In the genomic region with DNA sequence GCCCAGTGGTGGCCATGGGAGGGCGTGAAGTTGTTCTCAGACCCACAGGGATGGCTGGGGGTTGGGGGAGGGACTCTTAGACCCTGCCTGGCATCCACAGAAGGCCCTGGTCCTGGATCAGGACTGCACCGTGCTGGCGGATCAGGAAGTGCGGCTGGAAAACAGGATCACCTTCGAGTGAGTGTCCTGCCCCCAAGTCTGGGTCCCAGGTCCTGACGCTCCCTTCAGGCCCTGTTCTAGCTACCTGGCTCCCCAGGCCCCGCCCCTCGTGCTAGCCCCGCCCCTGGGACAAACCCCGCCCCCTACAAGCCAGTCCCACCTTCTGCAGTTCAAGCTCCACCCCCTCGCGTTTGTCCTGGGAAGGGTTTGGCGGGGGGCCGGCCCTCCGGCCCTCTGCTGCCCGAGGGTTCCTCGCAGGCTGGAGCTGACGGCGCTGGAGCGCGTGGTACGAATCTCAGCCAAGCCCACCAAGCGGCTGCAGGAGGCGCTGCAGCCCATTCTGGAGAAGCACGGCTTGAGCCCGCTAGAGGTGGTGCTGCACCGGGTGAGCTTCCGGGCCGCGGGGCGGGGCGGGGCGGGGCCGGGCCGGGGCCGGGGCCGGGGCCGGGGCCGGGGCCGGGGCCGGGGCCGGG, we compare ENCODE assay signal across 8 cellular contexts. TPM values are rescaled to one million over a fixed set of nuclear protein-coding genes. Genes with fewer than 3 reads are reported as not detected.
DNase-seq lines count a peak whose midpoint lies in the region; ATAC-seq and TF ChIP-seq lines count a peak whose summit lies in the region.

No MANE protein-coding gene starts in this region.

- no peaks in the 10 kb centered on the region for H3K27me3 Mint-ChIP-seq in activated T-cell treated with anti-CD3 and anti-CD28 coated beads, Interleukin-2, amount 50 U/mL, for 24 hours
- H3K27me3 Mint-ChIP-seq in nephron (ENCODE audit: low read depth) = no peaks in the 10 kb centered on the region

- peak; percentile 78 for DNase-seq in DMS53 treated with DMSO at 0.1 percent for 48 hours (lab: John Stamatoyannopoulos, UW; ENCODE audit: unreplicated experiment)
- DNase-seq in NCI-H345 treated with DMSO at 0.1 percent for 48 hours (lab: John Stamatoyannopoulos, UW; ENCODE audit: unreplicated experiment) = peak; percentile 72
- peak; percentile 60 for DNase-seq in activated T-cell treated with anti-CD3 and anti-CD28 coated beads, Interleukin-2, amount 50 U/mL, for 24 hours
- peak; percentile 85 for DNase-seq in fibroblast of gingiva (ENCODE audit: low read depth)
- peak; percentile 86 for DNase-seq in ureter (ENCODE audit: low spot score)
- no peak for DNase-seq in NCI-H510A treated with DMSO at 0.1 percent for 48 hours (lab: John Stamatoyannopoulos, UW)

- H3K9me3 Mint-ChIP-seq in activated T-cell treated with anti-CD3 and anti-CD28 coated beads, Interleukin-2, amount 50 U/mL, for 24 hours = no peaks in the 10 kb centered on the region
- H3K9me3 Mint-ChIP-seq in nephron = no peaks in the 10 kb centered on the region

- H3K27ac Mint-ChIP-seq in activated T-cell treated with anti-CD3 and anti-CD28 coated beads, Interleukin-2, amount 50 U/mL, for 24 hours = no peak overlapping the region
- no peak overlapping the region for H3K27ac Mint-ChIP-seq in nephron

- H3K4me1 Mint-ChIP-seq in activated T-cell treated with anti-CD3 and anti-CD28 coated beads, Interleukin-2, amount 50 U/mL, for 24 hours (ENCODE audit: low read depth) = peaks cover 74% of the 10 kb centered on the region
- peaks cover 36% of the 10 kb centered on the region for H3K4me1 Mint-ChIP-seq in nephron

- peak; percentile 36 to 58 (median 45) for TF ChIP-seq CTCF in nephron (IDR thresholded peaks at IDR 0.05; ENCODE audit: unreplicated experiment in 3 of 3)

- H3K36me3 Mint-ChIP-seq in activated T-cell treated with anti-CD3 and anti-CD28 coated beads, Interleukin-2, amount 50 U/mL, for 24 hours (ENCODE audit: low read depth) = peaks cover 76% of the 10 kb centered on the region
- H3K36me3 Mint-ChIP-seq in nephron (ENCODE audit: low read depth) = peaks cover 3% of the 10 kb centered on the region

- no peak overlapping the region for H3K4me3 Mint-ChIP-seq in activated T-cell treated with anti-CD3 and anti-CD28 coated beads, Interleukin-2, amount 50 U/mL, for 24 hours
- peak overlapping the region; percentile 48 to 75 (median 68) for H3K4me3 Mint-ChIP-seq in nephron

- peak; percentile 46 for ATAC-seq in HG02571 (IDR thresholded peaks at IDR 0.05; ENCODE audit: unreplicated experiment)

RNA-seq across cellular contexts. Expression of gene RGS14, which starts 12.9 kb away (rescaled TPM):
- 17.3 TPM for total RNA-seq in ureter

RNA-seq across cellular contexts. Expression of gene SLC34A1, which starts 13.6 kb away (rescaled TPM):
- not detected for total RNA-seq in ureter

RNA-seq across cellular contexts. Expression of gene LMAN2, which starts 19.1 kb away (rescaled TPM):
- 129 TPM for total RNA-seq in ureter

RNA-seq across cellular contexts. Expression of gene PFN3, which starts 29.9 kb away (rescaled TPM):
- not detected for total RNA-seq in ureter

RNA-seq across cellular contexts. Expression of gene F12, which starts 38.8 kb away (rescaled TPM):
- total RNA-seq in ureter = 1.3 TPM
